Comparison of ENCODE assay signal across 9 cellular contexts in the genomic region with DNA sequence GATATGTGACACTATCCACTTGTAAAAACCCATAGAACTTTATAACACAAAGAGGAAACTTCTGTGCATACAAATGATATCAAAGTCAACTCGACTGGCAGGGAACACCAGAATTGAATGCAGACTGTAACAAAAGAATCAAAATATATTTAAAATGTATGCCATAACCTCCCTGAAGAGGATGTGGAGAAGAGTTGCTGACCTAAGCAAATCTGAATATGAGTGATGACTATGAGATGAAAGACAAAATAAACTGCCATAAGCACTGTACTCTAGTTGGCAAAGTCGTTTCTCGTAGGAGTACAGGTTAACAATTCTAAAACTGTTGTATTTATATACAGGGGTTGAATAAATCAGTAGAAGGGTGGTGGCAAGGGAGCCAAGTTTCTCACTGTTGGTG.
"Had no signal": no experiment of that assay in that cellular context is flagged by ENCODE, and none has a peak within 500 bp of the region (broad histone marks: within the 10 kb centered on the region; RNA-seq: fewer than 3 reads in every experiment).

No MANE protein-coding gene starts in this region.

- H3K4me1 Mint-ChIP-seq: GM23338, IgD-negative memory B cell had no signal

- H3K4me3 ChIP-seq: GM23338, HAP-1 had no signal

- H2AFZ ChIP-seq: GM23338 had no signal

- H3K27me3 Mint-ChIP-seq: IgD-negative memory B cell had no signal

- H3K9me3 ChIP-seq: HAP-1 had no signal

- DNase-seq: H7, HFFc6, Kasumi-1, KG1 had no signal

- H3K27ac ChIP-seq: HL-60 had no signal

- ATAC-seq: GM23338, HCT116 had no signal

- H3K4me2 ChIP-seq: GM23338 had no signal

- H3K36me3 ChIP-seq: HAP-1 had no signal

- H3K27ac Mint-ChIP-seq: GM23338, HFFc6, IgD-negative memory B cell had no signal

- H3K4me1 ChIP-seq: HAP-1 had no signal

- H3K4me3 Mint-ChIP-seq: GM23338, HFFc6, IgD-negative memory B cell had no signal

- H3K36me3 Mint-ChIP-seq: IgD-negative memory B cell had no signal
